Comparison of ENCODE assay signal across 9 cellular contexts in the genomic region with DNA sequence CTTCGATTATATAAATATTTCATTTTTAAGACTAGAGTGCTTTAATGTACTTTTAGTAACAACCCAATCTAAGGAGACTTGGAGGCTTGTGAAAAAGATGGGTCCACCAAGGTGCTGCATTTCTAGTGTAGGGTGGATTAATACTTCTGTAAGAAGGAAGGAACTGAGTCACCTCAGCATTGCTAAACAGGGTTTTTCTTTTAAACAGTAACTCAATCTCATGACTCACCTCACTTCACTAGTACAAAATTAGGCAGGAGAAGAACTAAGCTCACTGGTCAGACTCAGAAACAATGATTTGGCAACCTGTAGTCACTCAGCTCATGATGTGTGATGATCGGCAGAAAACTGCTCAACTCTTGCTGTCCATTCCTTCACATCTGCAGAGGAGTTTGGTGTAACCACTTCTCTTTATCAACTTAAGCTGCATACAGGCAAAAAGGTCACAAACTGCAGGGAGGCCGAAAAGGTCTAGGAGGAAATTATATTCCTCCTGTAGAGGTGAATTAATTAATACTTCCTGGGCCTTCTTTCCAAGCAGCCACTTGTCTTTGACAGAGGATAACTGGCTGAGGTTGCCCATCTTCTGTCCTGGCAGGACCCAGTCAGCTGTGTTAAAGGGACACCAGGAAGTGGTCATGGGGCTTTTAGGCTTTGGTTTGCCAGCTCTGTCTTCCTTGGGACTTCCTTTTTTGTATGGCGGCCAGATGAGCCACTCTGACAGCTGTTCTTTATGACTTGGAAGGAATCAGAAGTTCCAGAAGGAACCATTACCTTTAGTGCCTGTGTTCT.
DNase-seq lines count a peak whose midpoint lies in the region; ATAC-seq, FAIRE-seq and TF ChIP-seq lines count a peak whose summit lies in the region.
"Had no signal": no experiment of that assay in that cellular context is flagged by ENCODE, and none has a peak within 500 bp of the region (broad histone marks: within the 10 kb centered on the region; RNA-seq: fewer than 3 reads in every experiment).

No MANE protein-coding gene starts in this region.

- no peaks in the 10 kb centered on the region; the same call in 1 of the 2 replicates for H3K9me3 ChIP-seq in SK-N-SH

- H3K9me3 Mint-ChIP-seq in activated T-helper 1 cell treated with anti-CD3 and anti-CD28 coated beads, Interleukin-12 subunit alpha, Interleukin-12 subunit beta, Interleukin-2, Interleukin-4 antibody, amounts not matched to agents 30 ng/mL and 10 ng/mL and 1 ng/mL, durations not matched to agents 14 hours and 24 hours and 36 hours, result peaks cover 17% of the 10 kb centered on the region
- no peaks in the 10 kb centered on the region for H3K9me3 Mint-ChIP-seq in natural killer cell treated with Interleukin-12 subunit alpha and Interleukin-12 subunit beta and Interleukin-15 and Interleukin-18, amount 100 ng/mL, for 72 hours

- H3K4me3 Mint-ChIP-seq in activated T-helper 1 cell treated with anti-CD3 and anti-CD28 coated beads, Interleukin-12 subunit alpha, Interleukin-12 subunit beta, Interleukin-2, Interleukin-4 antibody, amounts not matched to agents 30 ng/mL and 10 ng/mL and 1 ng/mL, durations not matched to agents 14 hours and 24 hours and 36 hours, result no peak overlapping the region
- H3K4me3 Mint-ChIP-seq in natural killer cell treated with Interleukin-12 subunit alpha and Interleukin-12 subunit beta and Interleukin-15 and Interleukin-18, amount 100 ng/mL, for 72 hours, result peak overlapping the region; percentile 61

- peak; percentile 41 for DNase-seq in NK-92 treated with Interleukin-12 subunit alpha and Interleukin-12 subunit beta, amount 100 ng/mL, for 24 hours (lab: John Stamatoyannopoulos, UW)
- DNase-seq in NK-92 (lab: John Stamatoyannopoulos, UW; ENCODE audit: unreplicated experiment) (no peak), HTR-8/SVneo (ENCODE audit: insufficient read length, low spot score) (no peak), SK-N-SH (no peak), NCI-H146 treated with DMSO at 0.1 percent for 48 hours (lab: John Stamatoyannopoulos, UW; ENCODE audit: unreplicated experiment) (no peak)
- DNase-seq in activated T-helper 1 cell treated with anti-CD3 and anti-CD28 coated beads, Interleukin-12 subunit alpha, Interleukin-12 subunit beta, Interleukin-2, Interleukin-4 antibody, amounts not matched to agents 30 ng/mL and 10 ng/mL and 1 ng/mL, durations not matched to agents 14 hours and 24 hours and 36 hours (ENCODE audit: low spot score), result no peak
- no peak for DNase-seq in natural killer cell treated with Interleukin-12 subunit alpha and Interleukin-12 subunit beta and Interleukin-15 and Interleukin-18, amount 100 ng/mL, for 72 hours (ENCODE audit: low spot score)
- no peak for DNase-seq in stimulated activated CD4-positive, alpha-beta T cell treated with anti-CD3 and anti-CD28 coated beads, Interleukin-2, amount 100 ng/mL, for 24 hours
- DNase-seq: 8988T had no signal

- H3K27me3 Mint-ChIP-seq in activated T-helper 1 cell treated with anti-CD3 and anti-CD28 coated beads, Interleukin-12 subunit alpha, Interleukin-12 subunit beta, Interleukin-2, Interleukin-4 antibody, amounts not matched to agents 30 ng/mL and 10 ng/mL and 1 ng/mL, durations not matched to agents 14 hours and 24 hours and 36 hours (ENCODE audit: insufficient read depth), result no peaks in the 10 kb centered on the region
- H3K27me3 Mint-ChIP-seq in natural killer cell treated with Interleukin-12 subunit alpha and Interleukin-12 subunit beta and Interleukin-15 and Interleukin-18, amount 100 ng/mL, for 72 hours, result no peaks in the 10 kb centered on the region

- CTCF ChIA-PET in SK-N-SH (lab: Yijun Ruan, JAX), result interaction anchor here (2.0 kb wide), 1 partner anchor 55 kb away, joined by 7 read pairs; no protein-coding TSS in a partner anchor

- no peaks in the 10 kb centered on the region for H3F3A ChIP-seq in SK-N-SH (replicated peaks; ENCODE audit: insufficient read depth)

- peak overlapping the region; percentile 18 for H3K27ac Mint-ChIP-seq in activated T-helper 1 cell treated with anti-CD3 and anti-CD28 coated beads, Interleukin-12 subunit alpha, Interleukin-12 subunit beta, Interleukin-2, Interleukin-4 antibody, amounts not matched to agents 30 ng/mL and 10 ng/mL and 1 ng/mL, durations not matched to agents 14 hours and 24 hours and 36 hours
- peak overlapping the region; percentile 75 to 77 for H3K27ac Mint-ChIP-seq in natural killer cell treated with Interleukin-12 subunit alpha and Interleukin-12 subunit beta and Interleukin-15 and Interleukin-18, amount 100 ng/mL, for 72 hours

- intact Hi-C loops in activated T-helper 1 cell treated with anti-CD3 and anti-CD28 coated beads, Interleukin-12 subunit alpha, Interleukin-12 subunit beta, Interleukin-2, Interleukin-4 antibody, amounts not matched to agents 30 ng/mL and 10 ng/mL and 1 ng/mL, durations not matched to agents 14 hours and 24 hours and 36 hours (cut with micrococcal nuclease), result loop anchor here (1.0 to 5.0 kb wide), 4 partner anchors 29 to 71 kb away; no protein-coding TSS in a partner anchor

- H3K4me1 Mint-ChIP-seq in activated T-helper 1 cell treated with anti-CD3 and anti-CD28 coated beads, Interleukin-12 subunit alpha, Interleukin-12 subunit beta, Interleukin-2, Interleukin-4 antibody, amounts not matched to agents 30 ng/mL and 10 ng/mL and 1 ng/mL, durations not matched to agents 14 hours and 24 hours and 36 hours (ENCODE audit: low read depth), result peaks cover 5% of the 10 kb centered on the region
- H3K4me1 Mint-ChIP-seq in natural killer cell treated with Interleukin-12 subunit alpha and Interleukin-12 subunit beta and Interleukin-15 and Interleukin-18, amount 100 ng/mL, for 72 hours (ENCODE audit: low read depth in 2 of 2), result peaks cover 11 to 14% of the 10 kb centered on the region in 2 donors

- POLR2A ChIA-PET in SK-N-SH (lab: Yijun Ruan, JAX), result no interaction called here

- 37% methylated on average over 4 of the region's 4 CpGs for WGBS in SK-N-SH (ENCODE audit: low lambda C conversion rate)

- no peak for TF ChIP-seq RAD21 in SK-N-SH (IDR thresholded peaks at IDR 0.05; ENCODE audit: low read length)

- peaks cover 10% of the 10 kb centered on the region for H3K36me3 Mint-ChIP-seq in activated T-helper 1 cell treated with anti-CD3 and anti-CD28 coated beads, Interleukin-12 subunit alpha, Interleukin-12 subunit beta, Interleukin-2, Interleukin-4 antibody, amounts not matched to agents 30 ng/mL and 10 ng/mL and 1 ng/mL, durations not matched to agents 14 hours and 24 hours and 36 hours (ENCODE audit: low read depth)
- peaks cover 17% of the 10 kb centered on the region for H3K36me3 Mint-ChIP-seq in natural killer cell treated with Interleukin-12 subunit alpha and Interleukin-12 subunit beta and Interleukin-15 and Interleukin-18, amount 100 ng/mL, for 72 hours

- no peaks in the 10 kb centered on the region for H3K4me1 ChIP-seq in SK-N-SH (ENCODE audit: control insufficient read depth in 1 of 2, insufficient read depth in 2 of 2, low read depth in 1 of 2, low read length in 1 of 2)

- no peak overlapping the region for H3K27ac ChIP-seq in SK-N-SH (ENCODE audit: low read depth in 2 of 2, low read length in 1 of 2)

- no peak overlapping the region for H3K4me3 ChIP-seq in SK-N-SH (ENCODE audit: low read depth in 2 of 2, low read length in 1 of 2)

- H4K20me1 ChIP-seq in SK-N-SH (ENCODE audit: insufficient read depth), result no peaks in the 10 kb centered on the region

- H3K9me2 ChIP-seq in SK-N-SH, result no peaks in the 10 kb centered on the region

- H3K9ac ChIP-seq in SK-N-SH, result no peak overlapping the region

- H2AFZ ChIP-seq in SK-N-SH (ENCODE audit: low read depth), result no peak overlapping the region

- no peak overlapping the region for H3K4me2 ChIP-seq in SK-N-SH

- no peaks in the 10 kb centered on the region for H3K79me2 ChIP-seq in SK-N-SH (ENCODE audit: insufficient read depth)

- ATAC-seq in natural killer cell treated with Interleukin-12 subunit alpha and Interleukin-12 subunit beta and Interleukin-15 and Interleukin-18, amount 100 ng/mL, for 72 hours, result peak; percentile 94 to 95

- H3K27me3 ChIP-seq in SK-N-SH (ENCODE audit: insufficient read depth), result no peaks in the 10 kb centered on the region

- no peak for TF ChIP-seq EP300 in SK-N-SH (IDR thresholded peaks at IDR 0.05; ENCODE audit: borderline replicate concordance in 1 of 2, low read depth in 1 of 2, low read length in 1 of 2)

- peak; percentile 88 for FAIRE-seq in HTR-8/SVneo (lab: Jason Lieb, UNC)

- H3K36me3 ChIP-seq in SK-N-SH (replicated peaks in 1 of 2; ENCODE audit: control insufficient read depth in 1 of 2, insufficient read depth in 2 of 2, low read length in 1 of 2), result no peaks in the 10 kb centered on the region

- no peak for TF ChIP-seq CTCF in SK-N-SH (IDR thresholded peaks at IDR 0.05)

TF ChIP-seq in SK-N-SH, 30 proteins besides CTCF, POLR2A, EP300 and RAD21 (continues in another document):
- no peak for TF ChIP-seq REST (IDR thresholded peaks at IDR 0.05; ENCODE audit: low read depth, low read length)
- TF ChIP-seq SIN3A (IDR thresholded peaks at IDR 0.05; ENCODE audit: borderline replicate concordance, low read depth, low read length), result no peak
